Comparison of ENCODE assay signal across 8 cellular contexts in genomic region chr10:48307584-48307983, GRCh38. TPM values are rescaled to one million over a fixed set of nuclear protein-coding genes. Genes with fewer than 3 reads are reported as not detected.
A peak's percentile ranks its signal among the peaks of the same experiment; 100 is the strongest.
DNase-seq lines count a peak whose midpoint lies in the region; ATAC-seq and TF ChIP-seq lines count a peak whose summit lies in the region.

No MANE protein-coding gene starts in this region.

- peak overlapping the region; percentile 84 to 92 (median 89) for H3K4me3 Mint-ChIP-seq in nephron

- no peak for TF ChIP-seq CTCF in colonic mucosa (IDR thresholded peaks at IDR 0.05)
- TF ChIP-seq CTCF in nephron (IDR thresholded peaks at IDR 0.05; ENCODE audit: unreplicated experiment in 3 of 3): no peak

- H3K27me3 Mint-ChIP-seq in nephron (ENCODE audit: low read depth): peaks cover 6% of the 10 kb centered on the region

- intact Hi-C loops in colonic mucosa (cut with DNase I): no loop called here

- H3K9me3 Mint-ChIP-seq in nephron: no peaks in the 10 kb centered on the region

- peak overlapping the region; percentile 82 to 97 (median 89) for H3K4me2 ChIP-seq in BLaER1 treated with 17β-estradiol and CSF1 and Interleukin-3, amounts not matched to agents 10 nM and 100 nM

- H3K4me1 ChIP-seq in BLaER1 treated with 17β-estradiol and CSF1 and Interleukin-3, amounts not matched to agents 10 nM and 100 nM: peaks cover 18 to 35% (median 28%) of the 10 kb centered on the region in 10 experiments
- H3K4me1 ChIP-seq in colonic mucosa: peaks cover 5% of the 10 kb centered on the region

- H3K36me3 ChIP-seq in BLaER1 treated with 17β-estradiol and CSF1 and Interleukin-3, amounts not matched to agents 10 nM and 100 nM: 0 out of 22 replicates have a peak, but pooled peaks cover 0 to 5% (median 0%) of the 10 kb centered on the region in 11 experiments
- H3K36me3 ChIP-seq in MG63 (no peaks in the 10 kb centered on the region; the same call in 1 of the 2 replicates), colonic mucosa (no peaks in the 10 kb centered on the region)

- H4K20me1 ChIP-seq in BLaER1 treated with 17β-estradiol and CSF1 and Interleukin-3, amounts not matched to agents 10 nM and 100 nM: peaks cover 18 to 57% (median 54%) of the 10 kb centered on the region in 11 experiments; a peak in 20 of 22 replicates

- H3K36me3 Mint-ChIP-seq in nephron (ENCODE audit: low read depth): peaks cover 5% of the 10 kb centered on the region

- H3K27me3 ChIP-seq in BLaER1 treated with 17β-estradiol and CSF1 and Interleukin-3, amounts not matched to agents 10 nM and 100 nM: no peaks in the 10 kb centered on the region
- no peaks in the 10 kb centered on the region for H3K27me3 ChIP-seq in MG63
- H3K27me3 ChIP-seq in colonic mucosa: no peaks in the 10 kb centered on the region

- no peak for DNase-seq in MG63
- no peak for DNase-seq in colonic mucosa
- DNase-seq in midbrain (lab: John Stamatoyannopoulos, UW): no peak
- DNase-seq in ecto neural progenitor cell (ENCODE audit: low spot score): no peak
- no peak for DNase-seq in stimulated activated CD4-positive, alpha-beta T cell treated with anti-CD3 and anti-CD28 coated beads, Interleukin-4, amount 100 ng/mL, for 24 hours

- no peaks in the 10 kb centered on the region for H3K9me3 ChIP-seq in BLaER1 treated with 17β-estradiol and CSF1 and Interleukin-3, amounts not matched to agents 10 nM and 100 nM (replicated peaks in 1 of 11)
- H3K9me3 ChIP-seq in MG63: no peaks in the 10 kb centered on the region
- H3K9me3 ChIP-seq in colonic mucosa: no peaks in the 10 kb centered on the region

- peak overlapping the region; percentile 85 to 95 (median 89); a peak in 21 of 22 replicates for H3K27ac ChIP-seq in BLaER1 treated with 17β-estradiol and CSF1 and Interleukin-3, amounts not matched to agents 10 nM and 100 nM
- no peak overlapping the region for H3K27ac ChIP-seq in colonic mucosa

- H3K9ac ChIP-seq in BLaER1 treated with 17β-estradiol and CSF1 and Interleukin-3, amounts not matched to agents 10 nM and 100 nM: peak overlapping the region; percentile 88 to 96 (median 92)
- H3K9ac ChIP-seq in colonic mucosa (ENCODE audit: low read depth in 2 of 2, low read length in 2 of 2): peak overlapping the region; percentile 86 to 89

- no peak for ATAC-seq in HG03159 (IDR thresholded peaks at IDR 0.05; ENCODE audit: unreplicated experiment)

- peak overlapping the region; percentile 88 to 94 (median 90) for H3K4me3 ChIP-seq in BLaER1 treated with 17β-estradiol and CSF1 and Interleukin-3, amounts not matched to agents 10 nM and 100 nM
- H3K4me3 ChIP-seq in MG63 (peak overlapping the region; percentile 85), colonic mucosa (peak overlapping the region; percentile 83)

- peak overlapping the region; percentile 60 to 91 (median 84) for H3K27ac Mint-ChIP-seq in nephron

- peaks cover 17% of the 10 kb centered on the region for H3K4me1 Mint-ChIP-seq in nephron

RNA-seq across cellular contexts. Expression of gene MAPK8, which starts 1.1 kb away (rescaled TPM):
- 47.2 and 101 TPM in 2 replicates for total RNA-seq in MG63 (2014; rRNA removed; shearing (Covaris generic); ENCODE audit: low replicate concordance)
- total RNA-seq in colonic mucosa: 10 to 100 TPM; 32.3 to 43.3 TPM

RNA-seq across cellular contexts. Expression of gene FRMPD2, which starts 33.1 kb away (rescaled TPM):
- total RNA-seq in MG63 (2014; rRNA removed; shearing (Covaris generic); ENCODE audit: low replicate concordance): 1.2 TPM in 1 of 2 replicates, not detected in the other
- under 1 TPM in 1 of 2 donors, not detected in 1; 0.35 TPM for total RNA-seq in colonic mucosa
